ENCODE assay signal across 1 cellular context in the genomic region with DNA sequence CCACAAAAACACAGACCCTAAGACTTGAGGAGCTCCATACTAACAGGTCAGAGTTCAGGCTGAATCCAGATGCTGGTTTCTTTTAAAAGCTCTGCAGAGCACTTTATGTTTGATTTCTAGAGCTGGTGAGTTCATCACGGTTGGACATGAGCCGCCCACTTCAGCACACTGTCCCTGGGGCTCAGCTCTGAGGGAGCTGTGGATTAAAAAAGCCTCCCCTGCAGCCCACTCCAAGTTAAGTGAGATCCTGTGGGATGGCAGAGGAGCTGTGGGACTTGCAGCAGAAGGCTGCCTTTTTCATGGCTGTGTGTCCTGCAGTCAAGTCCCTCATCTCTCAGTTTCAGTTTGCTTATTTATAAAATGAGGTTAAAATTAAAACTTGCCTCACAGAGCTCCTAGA.
TF ChIP-seq lines count a peak whose summit lies in the region.

No MANE protein-coding gene starts in this region.

TF ChIP-seq in GM23338, 12 proteins besides CTCF, POLR2A, EP300 and RAD21:
- TF ChIP-seq, protein P1, sequence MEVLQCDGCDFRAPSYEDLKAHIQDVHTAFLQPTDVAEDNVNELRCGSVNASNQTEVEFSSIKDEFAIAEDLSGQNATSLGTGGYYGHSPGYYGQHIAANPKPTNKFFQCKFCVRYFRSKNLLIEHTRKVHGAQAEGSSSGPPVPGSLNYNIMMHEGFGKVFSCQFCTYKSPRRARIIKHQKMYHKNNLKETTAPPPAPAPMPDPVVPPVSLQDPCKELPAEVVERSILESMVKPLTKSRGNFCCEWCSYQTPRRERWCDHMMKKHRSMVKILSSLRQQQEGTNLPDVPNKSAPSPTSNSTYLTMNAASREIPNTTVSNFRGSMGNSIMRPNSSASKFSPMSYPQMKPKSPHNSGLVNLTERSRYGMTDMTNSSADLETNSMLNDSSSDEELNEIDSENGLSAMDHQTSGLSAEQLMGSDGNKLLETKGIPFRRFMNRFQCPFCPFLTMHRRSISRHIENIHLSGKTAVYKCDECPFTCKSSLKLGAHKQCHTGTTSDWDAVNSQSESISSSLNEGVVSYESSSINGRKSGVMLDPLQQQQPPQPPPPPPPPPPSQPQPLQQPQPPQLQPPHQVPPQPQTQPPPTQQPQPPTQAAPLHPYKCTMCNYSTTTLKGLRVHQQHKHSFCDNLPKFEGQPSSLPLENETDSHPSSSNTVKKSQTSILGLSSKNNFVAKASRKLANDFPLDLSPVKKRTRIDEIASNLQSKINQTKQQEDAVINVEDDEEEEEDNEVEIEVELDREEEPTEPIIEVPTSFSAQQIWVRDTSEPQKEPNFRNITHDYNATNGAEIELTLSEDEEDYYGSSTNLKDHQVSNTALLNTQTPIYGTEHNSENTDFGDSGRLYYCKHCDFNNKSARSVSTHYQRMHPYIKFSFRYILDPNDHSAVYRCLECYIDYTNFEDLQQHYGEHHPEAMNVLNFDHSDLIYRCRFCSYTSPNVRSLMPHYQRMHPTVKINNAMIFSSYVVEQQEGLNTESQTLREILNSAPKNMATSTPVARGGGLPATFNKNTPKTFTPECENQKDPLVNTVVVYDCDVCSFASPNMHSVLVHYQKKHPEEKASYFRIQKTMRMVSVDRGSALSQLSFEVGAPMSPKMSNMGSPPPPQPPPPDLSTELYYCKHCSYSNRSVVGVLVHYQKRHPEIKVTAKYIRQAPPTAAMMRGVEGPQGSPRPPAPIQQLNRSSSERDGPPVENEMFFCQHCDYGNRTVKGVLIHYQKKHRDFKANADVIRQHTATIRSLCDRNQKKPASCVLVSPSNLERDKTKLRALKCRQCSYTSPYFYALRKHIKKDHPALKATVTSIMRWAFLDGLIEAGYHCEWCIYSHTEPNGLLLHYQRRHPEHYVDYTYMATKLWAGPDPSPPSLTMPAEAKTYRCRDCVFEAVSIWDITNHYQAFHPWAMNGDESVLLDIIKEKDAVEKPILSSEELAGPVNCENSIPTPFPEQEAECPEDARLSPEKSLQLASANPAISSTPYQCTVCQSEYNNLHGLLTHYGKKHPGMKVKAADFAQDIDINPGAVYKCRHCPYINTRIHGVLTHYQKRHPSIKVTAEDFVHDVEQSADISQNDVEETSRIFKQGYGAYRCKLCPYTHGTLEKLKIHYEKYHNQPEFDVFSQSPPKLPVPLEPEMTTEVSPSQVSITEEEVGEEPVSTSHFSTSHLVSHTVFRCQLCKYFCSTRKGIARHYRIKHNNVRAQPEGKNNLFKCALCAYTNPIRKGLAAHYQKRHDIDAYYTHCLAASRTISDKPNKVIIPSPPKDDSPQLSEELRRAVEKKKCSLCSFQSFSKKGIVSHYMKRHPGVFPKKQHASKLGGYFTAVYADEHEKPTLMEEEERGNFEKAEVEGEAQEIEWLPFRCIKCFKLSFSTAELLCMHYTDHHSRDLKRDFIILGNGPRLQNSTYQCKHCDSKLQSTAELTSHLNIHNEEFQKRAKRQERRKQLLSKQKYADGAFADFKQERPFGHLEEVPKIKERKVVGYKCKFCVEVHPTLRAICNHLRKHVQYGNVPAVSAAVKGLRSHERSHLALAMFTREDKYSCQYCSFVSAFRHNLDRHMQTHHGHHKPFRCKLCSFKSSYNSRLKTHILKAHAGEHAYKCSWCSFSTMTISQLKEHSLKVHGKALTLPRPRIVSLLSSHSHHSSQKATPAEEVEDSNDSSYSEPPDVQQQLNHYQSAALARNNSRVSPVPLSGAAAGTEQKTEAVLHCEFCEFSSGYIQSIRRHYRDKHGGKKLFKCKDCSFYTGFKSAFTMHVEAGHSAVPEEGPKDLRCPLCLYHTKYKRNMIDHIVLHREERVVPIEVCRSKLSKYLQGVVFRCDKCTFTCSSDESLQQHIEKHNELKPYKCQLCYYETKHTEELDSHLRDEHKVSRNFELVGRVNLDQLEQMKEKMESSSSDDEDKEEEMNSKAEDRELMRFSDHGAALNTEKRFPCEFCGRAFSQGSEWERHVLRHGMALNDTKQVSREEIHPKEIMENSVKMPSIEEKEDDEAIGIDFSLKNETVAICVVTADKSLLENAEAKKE (CRISPR knock-in tag; IDR thresholded peaks at IDR 0.05): no peak
- TF ChIP-seq STAT1 (IDR thresholded peaks at IDR 0.05; ENCODE audit: unreplicated experiment) (no peak), CREB1 (CRISPR knock-in tag; IDR thresholded peaks at IDR 0.05; ENCODE audit: low read depth) (no peak), POLR2AphosphoS5 (IDR thresholded peaks at IDR 0.05; ENCODE audit: low read depth) (no peak), NANOG (IDR thresholded peaks at IDR 0.05; ENCODE audit: borderline replicate concordance) (no peak), JUNB (IDR thresholded peaks at IDR 0.05; ENCODE audit: unreplicated experiment) (no peak), EZH2 (IDR thresholded peaks at IDR 0.05; ENCODE audit: low read depth, unreplicated experiment) (no peak), ZNF114 (CRISPR knock-in tag; IDR thresholded peaks at IDR 0.05) (no peak)
- TF ChIP-seq, protein P2, sequence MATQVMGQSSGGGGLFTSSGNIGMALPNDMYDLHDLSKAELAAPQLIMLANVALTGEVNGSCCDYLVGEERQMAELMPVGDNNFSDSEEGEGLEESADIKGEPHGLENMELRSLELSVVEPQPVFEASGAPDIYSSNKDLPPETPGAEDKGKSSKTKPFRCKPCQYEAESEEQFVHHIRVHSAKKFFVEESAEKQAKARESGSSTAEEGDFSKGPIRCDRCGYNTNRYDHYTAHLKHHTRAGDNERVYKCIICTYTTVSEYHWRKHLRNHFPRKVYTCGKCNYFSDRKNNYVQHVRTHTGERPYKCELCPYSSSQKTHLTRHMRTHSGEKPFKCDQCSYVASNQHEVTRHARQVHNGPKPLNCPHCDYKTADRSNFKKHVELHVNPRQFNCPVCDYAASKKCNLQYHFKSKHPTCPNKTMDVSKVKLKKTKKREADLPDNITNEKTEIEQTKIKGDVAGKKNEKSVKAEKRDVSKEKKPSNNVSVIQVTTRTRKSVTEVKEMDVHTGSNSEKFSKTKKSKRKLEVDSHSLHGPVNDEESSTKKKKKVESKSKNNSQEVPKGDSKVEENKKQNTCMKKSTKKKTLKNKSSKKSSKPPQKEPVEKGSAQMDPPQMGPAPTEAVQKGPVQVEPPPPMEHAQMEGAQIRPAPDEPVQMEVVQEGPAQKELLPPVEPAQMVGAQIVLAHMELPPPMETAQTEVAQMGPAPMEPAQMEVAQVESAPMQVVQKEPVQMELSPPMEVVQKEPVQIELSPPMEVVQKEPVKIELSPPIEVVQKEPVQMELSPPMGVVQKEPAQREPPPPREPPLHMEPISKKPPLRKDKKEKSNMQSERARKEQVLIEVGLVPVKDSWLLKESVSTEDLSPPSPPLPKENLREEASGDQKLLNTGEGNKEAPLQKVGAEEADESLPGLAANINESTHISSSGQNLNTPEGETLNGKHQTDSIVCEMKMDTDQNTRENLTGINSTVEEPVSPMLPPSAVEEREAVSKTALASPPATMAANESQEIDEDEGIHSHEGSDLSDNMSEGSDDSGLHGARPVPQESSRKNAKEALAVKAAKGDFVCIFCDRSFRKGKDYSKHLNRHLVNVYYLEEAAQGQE (IDR thresholded peaks at IDR 0.05; ENCODE audit: unreplicated experiment): no peak
- TF ChIP-seq, protein P3, sequence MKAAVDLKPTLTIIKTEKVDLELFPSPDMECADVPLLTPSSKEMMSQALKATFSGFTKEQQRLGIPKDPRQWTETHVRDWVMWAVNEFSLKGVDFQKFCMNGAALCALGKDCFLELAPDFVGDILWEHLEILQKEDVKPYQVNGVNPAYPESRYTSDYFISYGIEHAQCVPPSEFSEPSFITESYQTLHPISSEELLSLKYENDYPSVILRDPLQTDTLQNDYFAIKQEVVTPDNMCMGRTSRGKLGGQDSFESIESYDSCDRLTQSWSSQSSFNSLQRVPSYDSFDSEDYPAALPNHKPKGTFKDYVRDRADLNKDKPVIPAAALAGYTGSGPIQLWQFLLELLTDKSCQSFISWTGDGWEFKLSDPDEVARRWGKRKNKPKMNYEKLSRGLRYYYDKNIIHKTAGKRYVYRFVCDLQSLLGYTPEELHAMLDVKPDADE (IDR thresholded peaks at IDR 0.05): no peak
